In genomic region chr15:44588541-44588940, GRCh38 we compare ENCODE assay signal across 19 cellular contexts.
"Had no signal": no experiment of that assay in that cellular context is flagged by ENCODE, and none has a peak within 500 bp of the region (broad histone marks: within the 10 kb centered on the region; RNA-seq: fewer than 3 reads in every experiment).

No MANE protein-coding gene starts in this region.

- H3K27me3 Mint-ChIP-seq: dendritic cell treated with granulocyte-macrophage colony-stimulating factor and Interleukin-4, amounts not matched to agents 40 ng/mL and 50 ng/mL, for 4 days; effector memory CD8-positive, alpha-beta T cell; naive thymus-derived CD4-positive, alpha-beta T cell; stimulated activated memory B cell treated with anti-CD40 and anti-IgM and Interleukin-4, amounts not matched to agents 10 μg/mL and 1 μg/mL and 100 μg/mL, for 72 hours; stimulated activated naive CD8-positive, alpha-beta T cell treated with anti-CD3 and anti-CD28 coated beads, Interleukin-15, amount 100 ng/mL, for 72 hours had no signal

- H3K4me1 Mint-ChIP-seq: neural progenitor cell; stimulated activated memory B cell treated with anti-CD40 and anti-IgM and Interleukin-4, amounts not matched to agents 10 μg/mL and 1 μg/mL and 100 μg/mL, for 72 hours had no signal

- H3K4me3 Mint-ChIP-seq: dendritic cell treated with granulocyte-macrophage colony-stimulating factor and Interleukin-4, amounts not matched to agents 40 ng/mL and 50 ng/mL, for 4 days; effector memory CD8-positive, alpha-beta T cell; naive thymus-derived CD4-positive, alpha-beta T cell; neural progenitor cell; stimulated activated memory B cell treated with anti-CD40 and anti-IgM and Interleukin-4, amounts not matched to agents 10 μg/mL and 1 μg/mL and 100 μg/mL, for 72 hours; stimulated activated naive CD8-positive, alpha-beta T cell treated with anti-CD3 and anti-CD28 coated beads, Interleukin-15, amount 100 ng/mL, for 72 hours had no signal

- H3K27ac Mint-ChIP-seq: dendritic cell treated with granulocyte-macrophage colony-stimulating factor and Interleukin-4, amounts not matched to agents 40 ng/mL and 50 ng/mL, for 4 days; neural progenitor cell; stimulated activated memory B cell treated with anti-CD40 and anti-IgM and Interleukin-4, amounts not matched to agents 10 μg/mL and 1 μg/mL and 100 μg/mL, for 72 hours had no signal

- ATAC-seq: effector memory CD8-positive, alpha-beta T cell; gastroesophageal sphincter; left lobe of liver; naive thymus-derived CD4-positive, alpha-beta T cell; stimulated activated memory B cell treated with anti-CD40 and anti-IgM and Interleukin-4, amounts not matched to agents 10 μg/mL and 1 μg/mL and 100 μg/mL, for 72 hours; stimulated activated naive CD8-positive, alpha-beta T cell treated with anti-CD3 and anti-CD28 coated beads, Interleukin-15, amount 100 ng/mL, for 72 hours; upper lobe of right lung had no signal

- H3K9me3 Mint-ChIP-seq: dendritic cell treated with granulocyte-macrophage colony-stimulating factor and Interleukin-4, amounts not matched to agents 40 ng/mL and 50 ng/mL, for 4 days; effector memory CD8-positive, alpha-beta T cell; naive thymus-derived CD4-positive, alpha-beta T cell; neural progenitor cell; stimulated activated memory B cell treated with anti-CD40 and anti-IgM and Interleukin-4, amounts not matched to agents 10 μg/mL and 1 μg/mL and 100 μg/mL, for 72 hours; stimulated activated naive CD8-positive, alpha-beta T cell treated with anti-CD3 and anti-CD28 coated beads, Interleukin-15, amount 100 ng/mL, for 72 hours had no signal

- DNase-seq: effector memory CD8-positive, alpha-beta T cell; esophagus squamous epithelium; foreskin fibroblast; glutamatergic neuron; islet precursor cell; mammary epithelial cell; naive thymus-derived CD4-positive, alpha-beta T cell; nucleus accumbens; ovary; stimulated activated CD4-positive, alpha-beta T cell treated with anti-CD3 and anti-CD28 coated beads, Interleukin-4, amount 100 ng/mL, for 1 hour; stimulated activated CD8-positive, alpha-beta memory T cell treated with anti-CD3 and anti-CD28 coated beads, Interleukin-4, amount 100 ng/mL, for 48 hours; stimulated activated naive CD8-positive, alpha-beta T cell treated with anti-CD3 and anti-CD28 coated beads, Interleukin-15, amount 100 ng/mL, for 72 hours; testis; upper lobe of right lung had no signal
